Comparison of ENCODE assay signal across 9 cellular contexts in genomic region chr9:134325813-134326753, GRCh38. TPM values are rescaled to one million over a fixed set of nuclear protein-coding genes. Genes with fewer than 3 reads are reported as not detected.
DNase-seq lines count a peak whose midpoint lies in the region; ATAC-seq and FAIRE-seq lines count a peak whose summit lies in the region.
"Had no signal": no experiment of that assay in that cellular context is flagged by ENCODE, and none has a peak within 500 bp of the region (broad histone marks: within the 10 kb centered on the region; RNA-seq: fewer than 3 reads in every experiment).

Gene RXRA, plus strand, starts transcription at chr9:134326455. Its CDS starts 177 bp downstream, at chr9:134326632.

- peak within 1 kb of the TSS; percentile 27 for H3K4me3 ChIP-seq in Jurkat, Clone E6-1 (ENCODE audit: low read length)

- intact Hi-C loops in left cardiac atrium (cut with DNase I) (loop anchor here in 1 of 2 donors (5.0 to 10.0 kb wide), 3 partner anchors 106 to 154 kb away; no protein-coding TSS in a partner anchor), posterior cingulate gyrus (cut with DNase I) (loop anchor here (2.0 to 10.0 kb wide), 4 partner anchors 59 to 151 kb away; no protein-coding TSS in a partner anchor)

- FAIRE-seq in urothelium cell line (lab: Jason Lieb, UNC): peak; percentile 9
- FAIRE-seq: colon had no signal

- peak; percentile 48 for DNase-seq in DMS79 treated with DMSO at 0.1 percent for 48 hours (lab: John Stamatoyannopoulos, UW)
- peak; percentile 12 for DNase-seq in Jurkat, Clone E6-1 (ENCODE audit: low read depth, low spot score)
- DNase-seq in T follicular helper cell (ENCODE audit: low read depth): peak; percentile 57
- DNase-seq in anterior cingulate cortex (lab: John Stamatoyannopoulos, UW): peak in 49 of 58 donors; percentile 35 to 80 (median 67)
- peak; percentile 87 for DNase-seq in left cardiac atrium
- peak in 9 of 10 donors; percentile 47 to 94 (median 64) for DNase-seq in posterior cingulate gyrus
- DNase-seq in urothelium cell line (ENCODE audit: low spot score): peak; percentile 90

- peak; percentile 72 for ATAC-seq in left cardiac atrium
- no peak for ATAC-seq in GM21529 (IDR thresholded peaks at IDR 0.05; ENCODE audit: unreplicated experiment)

RNA-seq across cellular contexts. Expression of gene RXRA, which starts in this region (rescaled TPM):
- 25.4 TPM for polyA plus RNA-seq in Jurkat, Clone E6-1 (2012; ENCODE audit: insufficient read depth, insufficient read length)
- 10 to 100 TPM; 41.6 to 67.7 TPM for total RNA-seq in left cardiac atrium

Comparison
In these comparisons a context has a peak if more than half of its experiments do, and no peak if none do; other contexts are left out.
1. DNase-seq: peak in every context shown above with its lines; median percentile 90 in urothelium cell line; 87 in left cardiac atrium; 67 in anterior cingulate cortex; 64 in posterior cingulate gyrus; 57 in T follicular helper cell; 48 in DMS79 treated with DMSO at 0.1 percent for 48 hours; 12 in Jurkat, Clone E6-1.